9 cellular contexts compared by ENCODE assay signal in the genomic region with DNA sequence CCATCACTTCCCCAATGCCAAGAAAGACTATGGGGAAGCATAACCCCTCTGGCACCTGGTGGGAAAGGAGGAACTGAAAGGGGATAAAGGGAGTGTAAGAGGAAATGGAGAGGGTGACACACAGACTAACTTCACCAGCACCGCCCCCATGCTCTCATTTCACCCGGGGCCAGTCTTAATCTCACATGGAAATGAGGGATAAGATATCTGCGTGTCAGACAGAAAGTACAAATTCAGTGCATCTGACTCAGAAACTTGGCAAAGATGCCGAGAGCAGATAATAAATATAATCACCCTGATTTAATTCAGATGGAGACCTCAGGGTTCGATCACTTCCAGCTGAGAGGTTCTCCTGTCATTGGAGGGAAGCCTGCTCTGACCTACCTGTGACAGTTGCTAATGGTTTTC.
DNase-seq lines count a peak whose midpoint lies in the region; ATAC-seq, FAIRE-seq and TF ChIP-seq lines count a peak whose summit lies in the region.
"Had no signal": no experiment of that assay in that cellular context is flagged by ENCODE, and none has a peak within 500 bp of the region (broad histone marks: within the 10 kb centered on the region; RNA-seq: fewer than 3 reads in every experiment).

No MANE protein-coding gene starts in this region.

- H3K4me3 ChIP-seq in left lung = no peak overlapping the region

- H3K27ac ChIP-seq in left lung = peak overlapping the region in 1 of 2 donors; percentile 92

- CTCF ChIA-PET in activated naive CD4-positive, alpha-beta T cell treated with anti-CD3 and anti-CD28 coated beads for 36 hours (lab: Charles Lee) = interaction anchor here (1.4 kb wide), 1 partner anchor 302 kb away, joined by 3 read pairs; no protein-coding TSS in a partner anchor

- no peaks in the 10 kb centered on the region for H3K27me3 Mint-ChIP-seq in activated naive CD4-positive, alpha-beta T cell treated with anti-CD3 and anti-CD28 coated beads for 36 hours (ENCODE audit: low read depth)

- no peak overlapping the region for H3K4me3 Mint-ChIP-seq in activated naive CD4-positive, alpha-beta T cell treated with anti-CD3 and anti-CD28 coated beads for 36 hours

- H3K9me3 Mint-ChIP-seq in activated naive CD4-positive, alpha-beta T cell treated with anti-CD3 and anti-CD28 coated beads for 36 hours = no peaks in the 10 kb centered on the region

- TF ChIP-seq CTCF in left lung (IDR thresholded peaks at IDR 0.05) = no peak

- H3K27ac Mint-ChIP-seq in activated naive CD4-positive, alpha-beta T cell treated with anti-CD3 and anti-CD28 coated beads for 36 hours = no peak overlapping the region

- no peaks in the 10 kb centered on the region for H3K36me3 Mint-ChIP-seq in activated naive CD4-positive, alpha-beta T cell treated with anti-CD3 and anti-CD28 coated beads for 36 hours (ENCODE audit: low read depth)

- H3K4me1 ChIP-seq in left lung = peaks cover 12 to 66% of the 10 kb centered on the region in 2 donors

- peak; percentile 59 for ATAC-seq in left lung
- ATAC-seq: Panc1 had no signal

- H3K36me3 ChIP-seq in left lung = no peaks in the 10 kb centered on the region

- intact Hi-C loops in activated naive CD4-positive, alpha-beta T cell treated with anti-CD3 and anti-CD28 coated beads for 36 hours (cut with micrococcal nuclease) = loop anchor here (5.0 to 10.0 kb wide), 3 partner anchors 722 to 1124 kb away; no protein-coding TSS in a partner anchor
- intact Hi-C loops in left lung (cut with DNase I) = no loop called here

- no peaks in the 10 kb centered on the region for H3K9me3 ChIP-seq in left lung

- H3K27me3 ChIP-seq in left lung = no peaks in the 10 kb centered on the region

- DNase-seq in activated T-cell treated with anti-CD3 and anti-CD28 coated beads for 24 hours (ENCODE audit: low read depth) (peak; percentile 47), left lung (peak; percentile 41 to 68), stromal cell of bone marrow (ENCODE audit: low read depth) (peak; percentile 87), DMS 273 (lab: John Stamatoyannopoulos, UW; ENCODE audit: unreplicated experiment) (no peak), mesenteric fat pad (ENCODE audit: low spot score) (no peak), RCC 7860 (ENCODE audit: low spot score) (no peak)
- no peak for DNase-seq in activated T-cell treated with anti-CD3 and anti-CD28 coated beads, Interleukin-2, amount 50 U/mL, for 1 hour
- peak; percentile 64 for DNase-seq in activated naive CD4-positive, alpha-beta T cell treated with anti-CD3 and anti-CD28 coated beads for 36 hours

- H3K4me1 Mint-ChIP-seq in activated naive CD4-positive, alpha-beta T cell treated with anti-CD3 and anti-CD28 coated beads for 36 hours (ENCODE audit: low read depth) = peaks cover 21% of the 10 kb centered on the region

- FAIRE-seq in RCC 7860 (lab: Jason Lieb, UNC) = no peak

Comparison
In these comparisons a context has a peak if more than half of its experiments do, and no peak if none do; other contexts are left out.
1. DNase-seq: peak in activated T-cell treated with anti-CD3 and anti-CD28 coated beads for 24 hours (single experiment), activated naive CD4-positive, alpha-beta T cell treated with anti-CD3 and anti-CD28 coated beads for 36 hours (single experiment), left lung (2 of 2) and stromal cell of bone marrow (single experiment); none in activated T-cell treated with anti-CD3 and anti-CD28 coated beads, Interleukin-2, amount 50 U/mL, for 1 hour (single experiment), DMS 273 (single experiment), mesenteric fat pad (single experiment) and RCC 7860 (single experiment).